1 cellular context compared by ENCODE assay signal in genomic region chr6:1436334-1437306, GRCh38.
TF ChIP-seq lines count a peak whose summit lies in the region.

No MANE protein-coding gene starts in this region.

TF ChIP-seq in GM12878, 131 proteins besides CTCF, POLR2A, EP300 and RAD21 (continued from another document):
- TF ChIP-seq E2F8 (IDR thresholded peaks at IDR 0.05; ENCODE audit: low read depth, partially characterized antibody), result no peak
- 0 out of 2 replicates have a peak, but pooled peaks have one; percentile 42 for TF ChIP-seq EZH2 (IDR thresholded peaks at IDR 0.05; ENCODE audit: borderline replicate concordance, control insufficient read depth, low read depth, low read length)
- TF ChIP-seq BACH1 (IDR thresholded peaks at IDR 0.05; ENCODE audit: borderline replicate concordance), result no peak
- peak; percentile 72 for TF ChIP-seq SMC3 (IDR thresholded peaks at IDR 0.05; ENCODE audit: borderline replicate concordance, low read length)
TF ChIP-seq in GM12878: peak in this region for 4.
